ENCODE assay signal across 1 cellular context in genomic region chr6:154414021-154414813, GRCh38.
TF ChIP-seq lines count a peak whose summit lies in the region.

No MANE protein-coding gene starts in this region.

TF ChIP-seq in HepG2, 621 proteins besides CTCF, POLR2A, EP300 and RAD21 (continued from another document and continues in another):
- TF ChIP-seq, protein P1, sequence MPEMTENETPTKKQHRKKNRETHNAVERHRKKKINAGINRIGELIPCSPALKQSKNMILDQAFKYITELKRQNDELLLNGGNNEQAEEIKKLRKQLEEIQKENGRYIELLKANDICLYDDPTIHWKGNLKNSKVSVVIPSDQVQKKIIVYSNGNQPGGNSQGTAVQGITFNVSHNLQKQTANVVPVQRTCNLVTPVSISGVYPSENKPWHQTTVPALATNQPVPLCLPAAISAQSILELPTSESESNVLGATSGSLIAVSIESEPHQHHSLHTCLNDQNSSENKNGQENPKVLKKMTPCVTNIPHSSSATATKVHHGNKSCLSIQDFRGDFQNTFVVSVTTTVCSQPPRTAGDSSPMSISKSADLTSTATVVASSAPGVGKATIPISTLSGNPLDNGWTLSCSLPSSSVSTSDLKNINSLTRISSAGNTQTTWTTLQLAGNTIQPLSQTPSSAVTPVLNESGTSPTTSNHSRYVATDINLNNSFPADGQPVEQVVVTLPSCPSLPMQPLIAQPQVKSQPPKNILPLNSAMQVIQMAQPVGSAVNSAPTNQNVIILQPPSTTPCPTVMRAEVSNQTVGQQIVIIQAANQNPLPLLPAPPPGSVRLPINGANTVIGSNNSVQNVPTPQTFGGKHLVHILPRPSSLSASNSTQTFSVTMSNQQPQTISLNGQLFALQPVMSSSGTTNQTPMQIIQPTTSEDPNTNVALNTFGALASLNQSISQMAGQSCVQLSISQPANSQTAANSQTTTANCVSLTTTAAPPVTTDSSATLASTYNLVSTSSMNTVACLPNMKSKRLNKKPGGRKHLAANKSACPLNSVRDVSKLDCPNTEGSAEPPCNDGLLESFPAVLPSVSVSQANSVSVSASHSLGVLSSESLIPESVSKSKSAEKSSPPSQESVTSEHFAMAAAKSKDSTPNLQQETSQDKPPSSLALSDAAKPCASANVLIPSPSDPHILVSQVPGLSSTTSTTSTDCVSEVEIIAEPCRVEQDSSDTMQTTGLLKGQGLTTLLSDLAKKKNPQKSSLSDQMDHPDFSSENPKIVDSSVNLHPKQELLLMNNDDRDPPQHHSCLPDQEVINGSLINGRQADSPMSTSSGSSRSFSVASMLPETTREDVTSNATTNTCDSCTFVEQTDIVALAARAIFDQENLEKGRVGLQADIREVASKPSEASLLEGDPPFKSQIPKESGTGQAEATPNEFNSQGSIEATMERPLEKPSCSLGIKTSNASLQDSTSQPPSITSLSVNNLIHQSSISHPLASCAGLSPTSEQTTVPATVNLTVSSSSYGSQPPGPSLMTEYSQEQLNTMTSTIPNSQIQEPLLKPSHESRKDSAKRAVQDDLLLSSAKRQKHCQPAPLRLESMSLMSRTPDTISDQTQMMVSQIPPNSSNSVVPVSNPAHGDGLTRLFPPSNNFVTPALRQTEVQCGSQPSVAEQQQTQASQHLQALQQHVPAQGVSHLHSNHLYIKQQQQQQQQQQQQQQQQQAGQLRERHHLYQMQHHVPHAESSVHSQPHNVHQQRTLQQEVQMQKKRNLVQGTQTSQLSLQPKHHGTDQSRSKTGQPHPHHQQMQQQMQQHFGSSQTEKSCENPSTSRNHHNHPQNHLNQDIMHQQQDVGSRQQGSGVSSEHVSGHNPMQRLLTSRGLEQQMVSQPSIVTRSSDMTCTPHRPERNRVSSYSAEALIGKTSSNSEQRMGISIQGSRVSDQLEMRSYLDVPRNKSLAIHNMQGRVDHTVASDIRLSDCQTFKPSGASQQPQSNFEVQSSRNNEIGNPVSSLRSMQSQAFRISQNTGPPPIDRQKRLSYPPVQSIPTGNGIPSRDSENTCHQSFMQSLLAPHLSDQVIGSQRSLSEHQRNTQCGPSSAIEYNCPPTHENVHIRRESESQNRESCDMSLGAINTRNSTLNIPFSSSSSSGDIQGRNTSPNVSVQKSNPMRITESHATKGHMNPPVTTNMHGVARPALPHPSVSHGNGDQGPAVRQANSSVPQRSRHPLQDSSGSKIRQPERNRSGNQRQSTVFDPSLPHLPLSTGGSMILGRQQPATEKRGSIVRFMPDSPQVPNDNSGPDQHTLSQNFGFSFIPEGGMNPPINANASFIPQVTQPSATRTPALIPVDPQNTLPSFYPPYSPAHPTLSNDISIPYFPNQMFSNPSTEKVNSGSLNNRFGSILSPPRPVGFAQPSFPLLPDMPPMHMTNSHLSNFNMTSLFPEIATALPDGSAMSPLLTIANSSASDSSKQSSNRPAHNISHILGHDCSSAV (CRISPR knock-in tag; IDR thresholded peaks at IDR 0.05; ENCODE audit: borderline replicate concordance): no peak
- TF ChIP-seq SRSF9 (IDR thresholded peaks at IDR 0.05; ENCODE audit: borderline replicate concordance, insufficient read depth, low read depth, low read length, poor library complexity, severe bottlenecking) (no peak), ZKSCAN5 (CRISPR knock-in tag; IDR thresholded peaks at IDR 0.05) (peak; percentile 93), ZSCAN30 (CRISPR knock-in tag; IDR thresholded peaks at IDR 0.05) (no peak), ZNF816 (CRISPR knock-in tag; IDR thresholded peaks at IDR 0.05; ENCODE audit: borderline replicate concordance) (no peak), KDM4B (CRISPR knock-in tag; IDR thresholded peaks at IDR 0.05) (no peak), ZNF33A (CRISPR knock-in tag; IDR thresholded peaks at IDR 0.05; ENCODE audit: borderline replicate concordance) (no peak), ETV5 (CRISPR knock-in tag; IDR thresholded peaks at IDR 0.05; ENCODE audit: borderline replicate concordance) (peak; percentile 15; the same call in 1 of the 2 replicates), ZNF101 (CRISPR knock-in tag; IDR thresholded peaks at IDR 0.05; ENCODE audit: borderline replicate concordance, low read depth) (no peak), ZBTB4 (CRISPR knock-in tag; IDR thresholded peaks at IDR 0.05; ENCODE audit: borderline replicate concordance) (no peak), ZBTB40 (IDR thresholded peaks at IDR 0.05) (no peak), ZBTB40 (CRISPR knock-in tag; IDR thresholded peaks at IDR 0.05) (no peak), BRCA1 (CRISPR knock-in tag; IDR thresholded peaks at IDR 0.05) (no peak), TMF1 (CRISPR knock-in tag; IDR thresholded peaks at IDR 0.05; ENCODE audit: low read depth) (no peak), CBFB (CRISPR knock-in tag; IDR thresholded peaks at IDR 0.05) (no peak), MEIS2 (CRISPR knock-in tag; IDR thresholded peaks at IDR 0.05) (no peak), ATF5 (CRISPR knock-in tag; IDR thresholded peaks at IDR 0.05; ENCODE audit: low read depth) (no peak), MXI1 (IDR thresholded peaks at IDR 0.05; ENCODE audit: borderline replicate concordance, low read depth, low read length) (peak; percentile 11; the same call in 1 of the 3 replicates), ZNF530 (CRISPR knock-in tag; IDR thresholded peaks at IDR 0.05; ENCODE audit: low read depth) (no peak), TGIF2 (CRISPR knock-in tag; IDR thresholded peaks at IDR 0.05) (no peak), BCL6 (CRISPR knock-in tag; IDR thresholded peaks at IDR 0.05) (peak; percentile 47; the same call in 1 of the 2 replicates), ZNF546 (CRISPR knock-in tag; conservative IDR thresholded peaks at IDR 0.05) (no peak), ZFY (CRISPR knock-in tag; IDR thresholded peaks at IDR 0.05) (no peak)
- TF ChIP-seq, protein P2, sequence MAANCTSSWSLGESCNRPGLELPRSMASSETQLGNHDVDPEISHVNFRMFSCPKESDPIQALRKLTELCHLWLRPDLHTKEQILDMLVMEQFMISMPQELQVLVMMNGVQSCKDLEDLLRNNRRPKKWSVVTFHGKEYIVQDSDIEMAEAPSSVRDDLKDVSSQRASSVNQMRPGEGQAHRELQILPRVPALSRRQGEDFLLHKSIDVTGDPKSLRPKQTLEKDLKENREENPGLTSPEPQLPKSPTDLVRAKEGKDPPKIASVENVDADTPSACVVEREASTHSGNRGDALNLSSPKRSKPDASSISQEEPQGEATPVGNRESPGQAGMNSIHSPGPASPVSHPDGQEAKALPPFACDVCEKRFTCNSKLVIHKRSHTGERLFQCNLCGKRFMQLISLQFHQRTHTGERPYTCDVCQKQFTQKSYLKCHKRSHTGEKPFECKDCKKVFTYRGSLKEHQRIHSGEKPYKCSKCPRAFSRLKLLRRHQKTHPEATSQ (CRISPR knock-in tag; IDR thresholded peaks at IDR 0.05; ENCODE audit: borderline replicate concordance): no peak
- TF ChIP-seq, protein P3, sequence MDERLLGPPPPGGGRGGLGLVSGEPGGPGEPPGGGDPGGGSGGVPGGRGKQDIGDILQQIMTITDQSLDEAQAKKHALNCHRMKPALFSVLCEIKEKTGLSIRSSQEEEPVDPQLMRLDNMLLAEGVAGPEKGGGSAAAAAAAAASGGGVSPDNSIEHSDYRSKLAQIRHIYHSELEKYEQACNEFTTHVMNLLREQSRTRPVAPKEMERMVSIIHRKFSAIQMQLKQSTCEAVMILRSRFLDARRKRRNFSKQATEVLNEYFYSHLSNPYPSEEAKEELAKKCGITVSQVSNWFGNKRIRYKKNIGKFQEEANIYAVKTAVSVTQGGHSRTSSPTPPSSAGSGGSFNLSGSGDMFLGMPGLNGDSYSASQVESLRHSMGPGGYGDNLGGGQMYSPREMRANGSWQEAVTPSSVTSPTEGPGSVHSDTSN (CRISPR knock-in tag; IDR thresholded peaks at IDR 0.05): no peak
